Comparison of ENCODE assay signal across 8 cellular contexts in the genomic region with DNA sequence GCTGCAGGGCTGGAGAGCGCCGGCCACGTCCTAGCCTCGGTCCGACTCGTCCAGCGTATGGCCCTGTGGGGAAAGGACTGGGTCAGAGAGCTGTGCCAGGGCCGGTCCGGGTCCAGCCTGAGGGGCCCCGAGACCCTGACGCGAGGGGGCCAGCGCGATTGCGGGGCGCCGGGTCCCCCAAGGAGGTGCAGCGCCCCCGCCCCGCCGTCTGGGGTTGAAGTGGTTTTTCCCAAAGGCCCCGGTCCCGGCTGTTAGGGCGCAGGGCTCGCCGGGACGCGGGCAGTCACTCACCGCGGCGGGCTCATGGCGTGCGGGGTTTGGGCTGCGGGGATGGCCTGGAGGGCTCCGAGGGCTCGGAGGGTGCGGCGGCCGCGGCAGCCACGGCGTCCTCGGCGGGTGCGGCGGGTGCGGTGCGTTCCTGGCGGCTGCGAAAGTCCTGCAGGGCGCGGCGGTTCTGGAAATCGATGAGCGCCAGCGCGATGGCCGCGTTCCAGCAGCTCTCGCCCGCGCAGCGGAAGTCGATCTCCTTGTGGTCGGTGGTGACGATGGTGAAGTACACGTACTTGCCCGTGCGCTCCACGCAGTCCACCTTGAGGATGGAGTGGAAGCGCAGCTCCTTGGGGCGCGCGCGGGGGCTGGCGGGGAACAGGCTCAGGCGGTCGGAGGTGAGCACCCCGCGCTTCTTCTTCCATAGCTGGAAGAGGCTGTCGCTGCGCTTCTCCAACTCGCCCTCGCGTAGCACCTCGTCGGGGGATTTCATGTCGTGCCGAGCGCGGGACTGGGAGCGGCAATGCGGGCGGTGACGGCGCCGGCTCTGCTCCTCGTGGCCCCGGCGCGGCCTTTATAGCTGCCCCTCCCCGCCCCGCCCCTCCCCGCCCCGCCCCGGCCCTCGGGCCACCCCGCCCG. TPM values are rescaled to one million over a fixed set of nuclear protein-coding genes. Genes with fewer than 3 reads are reported as not detected.
DNase-seq lines count a peak whose midpoint lies in the region; ATAC-seq, FAIRE-seq and TF ChIP-seq lines count a peak whose summit lies in the region.

A gene with protein sequence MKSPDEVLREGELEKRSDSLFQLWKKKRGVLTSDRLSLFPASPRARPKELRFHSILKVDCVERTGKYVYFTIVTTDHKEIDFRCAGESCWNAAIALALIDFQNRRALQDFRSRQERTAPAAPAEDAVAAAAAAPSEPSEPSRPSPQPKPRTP (minus strand): TSS at position 816 of the 906 bp plus-strand sequence. CDS start 56 bp downstream, at position 760.

- H3K79me2 ChIP-seq in H1 (ENCODE audit: control insufficient read depth in 1 of 2, insufficient read depth in 2 of 2, low read length in 2 of 2): no peaks in the 10 kb centered on the region
- H3K79me2 ChIP-seq in mesendoderm (ENCODE audit: control insufficient read depth, insufficient read depth, low read length): no peaks in the 10 kb centered on the region

- FAIRE-seq in H1 (lab: Jason Lieb, UNC): no peak

- no peak for TF ChIP-seq EP300 in H1 (IDR thresholded peaks at IDR 0.05; ENCODE audit: borderline replicate concordance in 1 of 2, low read depth in 2 of 2, low read length in 2 of 2)

- H3K9me3 ChIP-seq in H1 (ENCODE audit: insufficient read depth in 2 of 2, low read depth in 1 of 2, low read length in 1 of 2): no peaks in the 10 kb centered on the region

- no peak within 1 kb of the TSS for H2AFZ ChIP-seq in H1 (ENCODE audit: low read length)

- H4K8ac ChIP-seq in H1 (ENCODE audit: extremely low read depth, insufficient read depth, low read length) (peak within 1 kb of the TSS; percentile 66), mesendoderm (ENCODE audit: low read depth, low read length) (no peak within 1 kb of the TSS)

- 4% methylated on average over 62 of the region's 109 CpGs; no CpG with 5 or more reads in 1 of the 2 experiments for WGBS in H1 (ENCODE audit: extremely low coverage in 1 of 2, insufficient coverage in 1 of 2, insufficient read length in 1 of 2, insufficient replicate concordance in 2 of 2, low coverage in 1 of 2, low lambda C conversion rate in 2 of 2, missing lambda C conversion rate in 1 of 2), 2 experiments
- no CpG with 5 or more reads among the region's 109 CpGs for WGBS in mesendoderm (ENCODE audit: extremely low coverage, insufficient coverage, low lambda C conversion rate)

- peak within 1 kb of the TSS; percentile 94; the same call in 1 of the 2 replicates for H2BK12ac ChIP-seq in H1 (ENCODE audit: low read depth, low read length)

- H3K79me1 ChIP-seq in H1 (ENCODE audit: low read depth, low read length): no peaks in the 10 kb centered on the region
- H3K79me1 ChIP-seq in mesendoderm (ENCODE audit: low read length): no peaks in the 10 kb centered on the region

- no peak within 1 kb of the TSS for H3K14ac ChIP-seq in H1 (ENCODE audit: insufficient read length)

- H3K4me1 ChIP-seq in H1 (replicated peaks in 1 of 4; ENCODE audit: control insufficient read depth in 3 of 4, insufficient read depth in 4 of 4, low read length in 3 of 4) (peaks cover 0 to 13% (median 5%) of the 10 kb centered on the region in 4 experiments; a peak in 6 of 7 replicates), mesendoderm (ENCODE audit: control insufficient read depth, low read depth, low read length) (peaks cover 2% of the 10 kb centered on the region)

- ATAC-seq in GM18505 (IDR thresholded peaks at IDR 0.05; ENCODE audit: unreplicated experiment) (no peak), GM21529 (IDR thresholded peaks at IDR 0.05; ENCODE audit: unreplicated experiment) (no peak)

- H3K4me2 ChIP-seq in H1 (ENCODE audit: insufficient read depth in 1 of 2, low read depth in 2 of 2, low read length in 2 of 2) (peak within 1 kb of the TSS; percentile 88 to 93), mesendoderm (ENCODE audit: low read length) (peak within 1 kb of the TSS; percentile 70)

- H2BK5ac ChIP-seq in H1 (ENCODE audit: low read depth, low read length): no peak within 1 kb of the TSS
- H2BK5ac ChIP-seq in mesendoderm (ENCODE audit: low read length): no peak within 1 kb of the TSS

- H3K56ac ChIP-seq in H1 (replicated peaks; ENCODE audit: insufficient read length, low read depth, low read length) (no peak within 1 kb of the TSS), mesendoderm (ENCODE audit: low read length) (peak within 1 kb of the TSS; percentile 88)

- H3K4me3 ChIP-seq in H1 (ENCODE audit: extremely low read depth in 1 of 4, insufficient read depth in 2 of 4, low read depth in 3 of 4, low read length in 4 of 4) (peak within 1 kb of the TSS; percentile 39 to 61 (median 48)), mesendoderm (ENCODE audit: low read length) (peak within 1 kb of the TSS; percentile 39)

- peak within 1 kb of the TSS; percentile 68 for H4K91ac ChIP-seq in H1 (replicated peaks; ENCODE audit: insufficient read length, low read length)

- no peak for TF ChIP-seq RAD21 in H1 (IDR thresholded peaks at IDR 0.05 in 1 of 2, conservative IDR thresholded peaks at IDR 0.05 in 1 of 2; ENCODE audit: low read depth in 2 of 2, low read length in 2 of 2)

- peaks cover 4 to 9% of the 10 kb centered on the region in 2 experiments for H4K20me1 ChIP-seq in H1 (replicated peaks in 1 of 2; ENCODE audit: control insufficient read depth in 1 of 2, insufficient read depth in 2 of 2, low read length in 2 of 2)

- H2BK15ac ChIP-seq in H1 (ENCODE audit: low read length) (peak within 1 kb of the TSS; percentile 88; the same call in 1 of the 2 replicates), mesendoderm (replicated peaks; ENCODE audit: low read depth) (no peak within 1 kb of the TSS)

- TF ChIP-seq POLR2A in H1 (IDR thresholded peaks at IDR 0.05; ENCODE audit: control extremely low read depth in 1 of 2, low read depth in 2 of 2, low read length in 2 of 2) (peak in 1 of 2 experiments; percentile 59; a peak in 1 of 3 replicates), GM18505 (IDR thresholded peaks at IDR 0.05; ENCODE audit: borderline replicate concordance, extremely low read depth, insufficient read depth, insufficient read length) (no peak)

- no peak within 1 kb of the TSS for H3K23ac ChIP-seq in H1 (ENCODE audit: insufficient read length)
- H3K23ac ChIP-seq in mesendoderm (ENCODE audit: low read length): no peak within 1 kb of the TSS

- H3K36me3 ChIP-seq in H1 (ENCODE audit: control insufficient read depth in 2 of 4, insufficient read depth in 4 of 4, low read length in 3 of 4): no peaks in the 10 kb centered on the region
- H3K36me3 ChIP-seq in mesendoderm (ENCODE audit: control insufficient read depth, insufficient read depth, low read length): no peaks in the 10 kb centered on the region

- H3K23me2 ChIP-seq in H1 (ENCODE audit: low read depth, low read length): peaks cover 8% of the 10 kb centered on the region; the same call in 1 of the 2 replicates

- CTCF ChIA-PET in H1 (lab: Charles Lee; ENCODE audit: partially characterized antibody): interaction anchor here (1.0 to 9.4 kb wide), 14 partner anchors 8 to 395 kb away, joined by 3 to 129 read pairs (median 8); a partner anchor contains a TSS

- H3K27me3 ChIP-seq in H1 (replicated peaks in 1 of 4; ENCODE audit: control insufficient read depth in 3 of 4, extremely low read depth in 1 of 4, insufficient read depth in 3 of 4, low read length in 3 of 4) (peaks cover 25 to 42% (median 37%) of the 10 kb centered on the region in 4 experiments), mesendoderm (ENCODE audit: insufficient read depth, low read length, poor library complexity) (peaks cover 6% of the 10 kb centered on the region)

- H2BK20ac ChIP-seq in H1 (ENCODE audit: low read length): no peak within 1 kb of the TSS

- peak within 1 kb of the TSS in 3 of 4 experiments; percentile 20 to 60 (median 47); a peak in 4 of 7 replicates for H3K9ac ChIP-seq in H1 (replicated peaks in 1 of 4; ENCODE audit: extremely low read depth in 1 of 4, low read depth in 3 of 4, low read length in 3 of 4)
- H3K9ac ChIP-seq in mesendoderm (ENCODE audit: low read length): peak within 1 kb of the TSS; percentile 71

- POLR2A ChIA-PET in H1 (lab: Charles Lee; ENCODE audit: partially characterized antibody): interaction anchor here (0.7 to 3.1 kb wide), 11 partner anchors 12 to 396 kb away, joined by 3 to 20 read pairs (median 6); a partner anchor contains a TSS

- peak within 1 kb of the TSS; percentile 12 for H4K5ac ChIP-seq in H1 (ENCODE audit: insufficient read length, low read depth, low read length)
- H4K5ac ChIP-seq in mesendoderm (ENCODE audit: low read length): no peak within 1 kb of the TSS

- H2BK120ac ChIP-seq in H1 (replicated peaks; ENCODE audit: low read depth, low read length) (no peak within 1 kb of the TSS), mesendoderm (ENCODE audit: low read depth, low read length) (no peak within 1 kb of the TSS)

- H3K4ac ChIP-seq in H1 (replicated peaks; ENCODE audit: insufficient read length, low read depth, low read length): no peak within 1 kb of the TSS
- no peak within 1 kb of the TSS for H3K4ac ChIP-seq in mesendoderm (ENCODE audit: low read depth, low read length)

- DNase-seq in DMS53 treated with DMSO at 0.1 percent for 48 hours (lab: John Stamatoyannopoulos, UW; ENCODE audit: unreplicated experiment) (peak; percentile 60), NCI-H1105 (lab: John Stamatoyannopoulos, UW) (peak; percentile 41), H1 (ENCODE audit: low read depth in 1 of 2, low spot score in 2 of 2) (peak in 1 of 2 experiments; percentile 75), mesendoderm (peak; percentile 61)
- DNase-seq in activated CD4-positive, alpha-beta T cell treated with anti-CD3 and anti-CD28 coated beads, Interleukin-2, amount 50 U/mL, for 1 hour: peak; percentile 50
- peak; percentile 25 to 63 (median 40) for DNase-seq in stimulated activated naive CD4-positive, alpha-beta T cell (lab: John Stamatoyannopoulos, UW)

- H3K18ac ChIP-seq in H1 (ENCODE audit: extremely low read depth, low read length) (peak within 1 kb of the TSS; percentile 83; the same call in 1 of the 2 replicates), mesendoderm (ENCODE audit: low read length) (peak within 1 kb of the TSS; percentile 5)

- no peak within 1 kb of the TSS for H2AK5ac ChIP-seq in H1 (ENCODE audit: low read depth, low read length)
- no peak within 1 kb of the TSS for H2AK5ac ChIP-seq in mesendoderm (ENCODE audit: low read length)

- no peak for TF ChIP-seq CTCF in H1 (IDR thresholded peaks at IDR 0.05; ENCODE audit: control extremely low read depth in 1 of 3, insufficient read depth in 1 of 3, low read depth in 1 of 3, low read length in 3 of 3)

- H3K27ac ChIP-seq in H1 (ENCODE audit: low read depth, low read length): no peak within 1 kb of the TSS
- no peak within 1 kb of the TSS for H3K27ac ChIP-seq in mesendoderm (ENCODE audit: low read depth, low read length)

RNA-seq across cellular contexts. Expression of the gene that starts here (rescaled TPM):
- 5.2 and 5.4 TPM in 2 replicates for total RNA-seq in H1 (2021; fragmentation: NEBNext Ultra II Directional; extraction: Animal tissue kit (Norgen Biotek cat#: 25700))
- polyA plus RNA-seq in H1 (2011; rRNA removed): 7.6 and 11.6 TPM in 2 replicates
- 5.3 TPM for polyA plus RNA-seq in H1 (2011; cell fraction: cytosol; rRNA removed)
- 8.3 TPM for polyA plus RNA-seq in H1 (2011; cell fraction: nucleus; rRNA removed)
- 3.0 to 7.5 TPM (median 5.8 TPM) in 4 replicates for polyA plus RNA-seq in H1 (2012, experiment 1 of 2)
- 6.4 TPM for polyA plus RNA-seq in H1 (2012, experiment 2 of 2)
- 15.6 TPM for polyA plus RNA-seq in H1 (2013, experiment 1 of 2)
- 14.7 TPM for polyA plus RNA-seq in H1 (2013, experiment 2 of 2)
- polyA minus RNA-seq in H1 (2011; rRNA and poly(A)+ RNA removed): 0.24 TPM in 1 of 2 replicates, not detected in the other
- polyA minus RNA-seq in H1 (2011; cell fraction: cytosol; rRNA and poly(A)+ RNA removed): 3.5 TPM
- polyA minus RNA-seq in H1 (2011; cell fraction: nucleus; rRNA and poly(A)+ RNA removed): 13.2 TPM
- polyA plus RNA-seq in mesendoderm (2013, experiment 1 of 2): 18.5 TPM
- polyA plus RNA-seq in mesendoderm (2013, experiment 2 of 2): 18.7 TPM
